Comparison of ENCODE assay signal across 1 cellular context in genomic region chr20:38800882-38801281, GRCh38.
TF ChIP-seq lines count a peak whose summit lies in the region.

No MANE protein-coding gene starts in this region.

TF ChIP-seq in H1, 55 proteins besides CTCF, POLR2A, EP300 and RAD21:
- no peak for TF ChIP-seq SUZ12 (IDR thresholded peaks at IDR 0.05; ENCODE audit: low read length)
- no peak for TF ChIP-seq EZH2 (IDR thresholded peaks at IDR 0.05; ENCODE audit: low read depth, low read length, severe bottlenecking)
- no peak for TF ChIP-seq TAF1 (IDR thresholded peaks at IDR 0.05; ENCODE audit: low read depth, low read length)
- no peak for TF ChIP-seq YY1 (IDR thresholded peaks at IDR 0.05; ENCODE audit: low read depth, low read length)
- TF ChIP-seq RNF2 (IDR thresholded peaks at IDR 0.05; ENCODE audit: borderline replicate concordance, low read depth, low read length, missing control alignments, poor library complexity, severe bottlenecking), result no peak
- TF ChIP-seq CHD7 (IDR thresholded peaks at IDR 0.05; ENCODE audit: insufficient replicate concordance, low read length), result no peak
- TF ChIP-seq EGR1 (IDR thresholded peaks at IDR 0.05; ENCODE audit: borderline replicate concordance, low read depth, low read length), result no peak
- no peak for TF ChIP-seq BRCA1 (IDR thresholded peaks at IDR 0.05; ENCODE audit: low read depth, low read length)
- no peak for TF ChIP-seq HDAC6 (IDR thresholded peaks at IDR 0.05; ENCODE audit: low read depth, low read length)
- no peak for TF ChIP-seq KDM4A (IDR thresholded peaks at IDR 0.05; ENCODE audit: low read depth, low read length, severe bottlenecking)
- no peak for TF ChIP-seq ATF2 (IDR thresholded peaks at IDR 0.05; ENCODE audit: low read length)
- TF ChIP-seq CREB1 (IDR thresholded peaks at IDR 0.05), result no peak
- no peak for TF ChIP-seq CBX5 (IDR thresholded peaks at IDR 0.05; ENCODE audit: low read depth, low read length)
- no peak for TF ChIP-seq NRF1 (IDR thresholded peaks at IDR 0.05; ENCODE audit: low read depth, low read length)
TF ChIP-seq in H1: peak in this region for 0.
